In the genomic region with DNA sequence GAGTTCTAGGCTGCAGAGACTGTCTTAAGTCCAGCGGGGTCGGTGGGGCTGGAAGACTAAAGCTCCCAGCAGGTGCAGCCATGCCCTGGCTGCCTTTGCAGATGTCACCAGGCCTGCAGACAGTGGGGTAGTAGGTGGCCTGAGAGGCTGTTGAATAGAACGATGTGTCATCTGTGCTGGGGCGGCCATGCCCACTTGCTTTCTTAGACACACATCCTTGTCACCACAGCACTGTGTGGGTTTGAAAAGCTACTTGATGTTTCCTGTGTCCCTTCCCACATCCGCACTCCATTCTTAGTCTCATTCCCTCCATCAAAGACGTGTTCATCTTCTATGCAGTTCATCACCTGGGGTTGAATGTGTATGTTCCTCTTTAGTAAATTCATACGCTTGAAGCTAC, we compare ENCODE assay signal across 9 cellular contexts.
DNase-seq lines count a peak whose midpoint lies in the region; ATAC-seq, FAIRE-seq and TF ChIP-seq lines count a peak whose summit lies in the region.
"Had no signal": no experiment of that assay in that cellular context is flagged by ENCODE, and none has a peak within 500 bp of the region (broad histone marks: within the 10 kb centered on the region; RNA-seq: fewer than 3 reads in every experiment).

No MANE protein-coding gene starts in this region.

- H3K4me1 ChIP-seq in DND-41 (ENCODE audit: insufficient read depth, low read length) = peaks cover 31% of the 10 kb centered on the region
- peaks cover 2% of the 10 kb centered on the region for H3K4me1 ChIP-seq in endothelial cell of umbilical vein (ENCODE audit: control insufficient read depth, extremely low read depth, insufficient read depth, low read length)
- peaks cover 3 to 77% (median 54%) of the 10 kb centered on the region in 6 donors for H3K4me1 ChIP-seq in spleen
- no peaks in the 10 kb centered on the region for H3K4me1 ChIP-seq in MM.1S (ENCODE audit: low read length)

- peak overlapping the region; percentile 84 for H3K27ac Mint-ChIP-seq in activated CD4-positive, alpha-beta T cell treated with anti-CD3 and anti-CD28 coated beads, Interleukin-2, amount 10 ng/mL, durations not matched to agents 7 days and 5 days

- H3K9ac ChIP-seq in DND-41 (ENCODE audit: low read depth, low read length) (peak overlapping the region; percentile 30; the same call in 1 of the 2 replicates), endothelial cell of umbilical vein (replicated peaks; ENCODE audit: extremely low read depth, insufficient read depth, low read length) (no peak overlapping the region), MM.1S (ENCODE audit: low read length) (no peak overlapping the region)

- intact Hi-C loops in endothelial cell of umbilical vein (cut with micrococcal nuclease) (loop anchor here (2.0 kb wide), 1 partner anchor 44 kb away; no protein-coding TSS in a partner anchor), spleen (cut with DNase I; ENCODE audit: low total_unique reads) (no loop called here)

- peaks cover 4% of the 10 kb centered on the region for H3K9me3 Mint-ChIP-seq in activated CD4-positive, alpha-beta T cell treated with anti-CD3 and anti-CD28 coated beads, Interleukin-2, amount 10 ng/mL, durations not matched to agents 7 days and 5 days

- H3K79me2 ChIP-seq in DND-41 (ENCODE audit: insufficient read depth, low read length) = peaks cover 19% of the 10 kb centered on the region
- no peaks in the 10 kb centered on the region for H3K79me2 ChIP-seq in endothelial cell of umbilical vein (ENCODE audit: control insufficient read depth, insufficient read depth, low read length)
- no peaks in the 10 kb centered on the region for H3K79me2 ChIP-seq in MM.1S (ENCODE audit: low read length)

- no peaks in the 10 kb centered on the region for H3K27me3 ChIP-seq in DND-41 (ENCODE audit: insufficient read depth, low read length, poor library complexity)
- H3K27me3 ChIP-seq in endothelial cell of umbilical vein (ENCODE audit: control insufficient read depth in 2 of 2, insufficient read depth in 2 of 2, low read length in 2 of 2) = no peaks in the 10 kb centered on the region
- H3K27me3 ChIP-seq in spleen (replicated peaks in 1 of 7) = no peaks in the 10 kb centered on the region
- no peaks in the 10 kb centered on the region for H3K27me3 ChIP-seq in MM.1S (replicated peaks; ENCODE audit: insufficient read depth, low read length)

- no peaks in the 10 kb centered on the region for H3K36me3 Mint-ChIP-seq in activated CD4-positive, alpha-beta T cell treated with anti-CD3 and anti-CD28 coated beads, Interleukin-2, amount 10 ng/mL, durations not matched to agents 7 days and 5 days (ENCODE audit: low read depth)

- H3K9me1 ChIP-seq in endothelial cell of umbilical vein (replicated peaks; ENCODE audit: control insufficient read depth, extremely low read depth, insufficient read depth, low read length) = no peaks in the 10 kb centered on the region

- BruUV-seq in endothelial cell of umbilical vein (replicated peaks; lab: Mats Ljungman, UMichigan) = no TSS peak

- dilution Hi-C loops in endothelial cell of umbilical vein (cut with MboI; ENCODE audit: extremely low pct_ligation_motif_present, low sequenced_read_pairs) = no loop called here

- H3K27ac ChIP-seq in DND-41 (ENCODE audit: low read length) (peak overlapping the region; percentile 77), endothelial cell of umbilical vein (ENCODE audit: insufficient read depth, low read depth, low read length) (no peak overlapping the region), spleen (peak overlapping the region in 7 of 8 donors; percentile 46 to 76 (median 66)), MM.1S (ENCODE audit: low read length) (no peak overlapping the region)

- peaks cover 22% of the 10 kb centered on the region for H4K20me1 ChIP-seq in DND-41 (ENCODE audit: insufficient read depth, low read length)
- no peaks in the 10 kb centered on the region for H4K20me1 ChIP-seq in endothelial cell of umbilical vein (replicated peaks; ENCODE audit: control insufficient read depth, extremely low read depth, insufficient read depth, low read length)
- no peaks in the 10 kb centered on the region for H4K20me1 ChIP-seq in MM.1S (ENCODE audit: insufficient read depth, low read length)

- POLR2A ChIA-PET in activated CD4-positive, alpha-beta T cell treated with anti-CD3 and anti-CD28 coated beads, Interleukin-2, amount 10 ng/mL, durations not matched to agents 7 days and 5 days (lab: Charles Lee) = no interaction called here
- POLR2A ChIA-PET in endothelial cell of umbilical vein (lab: Charles Lee) = no interaction called here

- no peaks in the 10 kb centered on the region for H3K27me3 Mint-ChIP-seq in activated CD4-positive, alpha-beta T cell treated with anti-CD3 and anti-CD28 coated beads, Interleukin-2, amount 10 ng/mL, durations not matched to agents 7 days and 5 days

- DNase-seq in DND-41 (peak; percentile 90), endothelial cell of umbilical vein (ENCODE audit: low read depth, low spot score) (no peak), spleen (no peak), MM.1S (no peak), NCI-H1105 treated with DMSO at 0.1 percent for 48 hours (lab: John Stamatoyannopoulos, UW) (no peak)
- DNase-seq in activated CD4-positive, alpha-beta T cell treated with anti-CD3 and anti-CD28 coated beads, Interleukin-2, amount 10 ng/mL, durations not matched to agents 7 days and 5 days = peak; percentile 66
- DNase-seq: nephron progenitor cell had no signal

- H3K9me2 ChIP-seq in MM.1S (replicated peaks; ENCODE audit: insufficient read depth, low read length) = no peaks in the 10 kb centered on the region

- no peak overlapping the region for H2AFZ ChIP-seq in DND-41 (ENCODE audit: low read depth, low read length)
- H2AFZ ChIP-seq in endothelial cell of umbilical vein (ENCODE audit: low read depth, low read length) = peak overlapping the region; percentile 48
- no peak overlapping the region for H2AFZ ChIP-seq in MM.1S (ENCODE audit: low read length)

- CTCF ChIA-PET in activated CD4-positive, alpha-beta T cell treated with anti-CD3 and anti-CD28 coated beads, Interleukin-2, amount 10 ng/mL, durations not matched to agents 7 days and 5 days (lab: Charles Lee) = no interaction called here
- CTCF ChIA-PET in endothelial cell of umbilical vein (lab: Charles Lee) = interaction anchor here (1.5 kb wide), 2 partner anchors 15 to 59 kb away, joined by 3 to 4 read pairs; no protein-coding TSS in a partner anchor

- FAIRE-seq in endothelial cell of umbilical vein (lab: Jason Lieb, UNC) = no peak

- H3K36me3 ChIP-seq in DND-41 (ENCODE audit: insufficient read depth, low read length) (peaks cover 37% of the 10 kb centered on the region), endothelial cell of umbilical vein (ENCODE audit: control insufficient read depth in 2 of 2, extremely low read depth in 1 of 2, insufficient read depth in 2 of 2, low read length in 2 of 2) (no peaks in the 10 kb centered on the region), spleen (peaks cover 0 to 27% (median 2%) of the 10 kb centered on the region in 6 donors), MM.1S (replicated peaks; ENCODE audit: insufficient read depth, low read length) (no peaks in the 10 kb centered on the region)

- H3K4me2 ChIP-seq in DND-41 (ENCODE audit: insufficient read depth, low read length) = peak overlapping the region; percentile 58
- H3K4me2 ChIP-seq in endothelial cell of umbilical vein (ENCODE audit: insufficient read depth, low read length) = no peak overlapping the region
- no peak overlapping the region for H3K4me2 ChIP-seq in MM.1S (ENCODE audit: low read depth, low read length)

- ATAC-seq in DND-41 (ENCODE audit: insufficient read depth, low read depth) = peak; percentile 98
- no peak for ATAC-seq in GM21526 (IDR thresholded peaks at IDR 0.05; ENCODE audit: low FRiP score, unreplicated experiment)
- no peak for ATAC-seq in GM21528 (IDR thresholded peaks at IDR 0.05; ENCODE audit: low FRiP score, unreplicated experiment)

- WGBS in spleen, 5 donors = 36 to 60% (median 56%) methylated on average over 5 to 7 of the region's 7 CpGs

- no peak overlapping the region for H3K4me3 Mint-ChIP-seq in activated CD4-positive, alpha-beta T cell treated with anti-CD3 and anti-CD28 coated beads, Interleukin-2, amount 10 ng/mL, durations not matched to agents 7 days and 5 days
- H3K4me3 Mint-ChIP-seq: nephron progenitor cell had no signal

- TF ChIP-seq POLR2A in endothelial cell of umbilical vein (IDR thresholded peaks at IDR 0.05; ENCODE audit: low read depth, low read length) (no peak), spleen (IDR thresholded peaks at IDR 0.05) (no peak)

- H3F3A ChIP-seq in MM.1S (ENCODE audit: insufficient read depth, low read length) = no peaks in the 10 kb centered on the region

- H3K4me1 Mint-ChIP-seq in activated CD4-positive, alpha-beta T cell treated with anti-CD3 and anti-CD28 coated beads, Interleukin-2, amount 10 ng/mL, durations not matched to agents 7 days and 5 days = peaks cover 19% of the 10 kb centered on the region

- H3K9me3 ChIP-seq in DND-41 (ENCODE audit: insufficient read depth, low read length, severe bottlenecking) (peaks cover 7% of the 10 kb centered on the region), endothelial cell of umbilical vein (replicated peaks; ENCODE audit: control insufficient read depth, insufficient read depth, low read length) (no peaks in the 10 kb centered on the region), spleen (peaks cover 0 to 10% (median 0%) of the 10 kb centered on the region in 8 donors), MM.1S (replicated peaks; ENCODE audit: insufficient read depth, low read length) (no peaks in the 10 kb centered on the region)

- H3K4me3 ChIP-seq in DND-41 (ENCODE audit: low read depth in 1 of 2, low read length in 2 of 2) = peak overlapping the region in 1 of 2 experiments; percentile 1; a peak in 1 of 4 replicates
- H3K4me3 ChIP-seq in endothelial cell of umbilical vein (replicated peaks in 1 of 3; ENCODE audit: insufficient read depth in 1 of 3, low read depth in 1 of 3, low read length in 3 of 3) = no peak overlapping the region
- no peak overlapping the region for H3K4me3 ChIP-seq in spleen
- no peak overlapping the region for H3K4me3 ChIP-seq in MM.1S (ENCODE audit: low read length)

- TF ChIP-seq CTCF in DND-41 (IDR thresholded peaks at IDR 0.05; ENCODE audit: borderline replicate concordance, extremely low read depth, low read length, poor library complexity, severe bottlenecking) (no peak), endothelial cell of umbilical vein (IDR thresholded peaks at IDR 0.05; ENCODE audit: extremely low read depth in 1 of 2, insufficient read depth in 1 of 2, low read depth in 1 of 2, low read length in 2 of 2) (no peak), spleen (IDR thresholded peaks at IDR 0.05 in 8 of 11, conservative IDR thresholded peaks at IDR 0.05 in 3 of 11) (no peak), MM.1S (IDR thresholded peaks at IDR 0.05; ENCODE audit: low read length) (no peak)

TF ChIP-seq in endothelial cell of umbilical vein, 7 proteins besides CTCF, POLR2A, EP300 and RAD21 (continues in another document):
- no peak for TF ChIP-seq FOS (IDR thresholded peaks at IDR 0.05; ENCODE audit: borderline replicate concordance, insufficient read depth, low read length)
- TF ChIP-seq POLR2AphosphoS5 (IDR thresholded peaks at IDR 0.05; ENCODE audit: insufficient read depth, low read depth, low read length) = no peak
- TF ChIP-seq, protein P1, sequence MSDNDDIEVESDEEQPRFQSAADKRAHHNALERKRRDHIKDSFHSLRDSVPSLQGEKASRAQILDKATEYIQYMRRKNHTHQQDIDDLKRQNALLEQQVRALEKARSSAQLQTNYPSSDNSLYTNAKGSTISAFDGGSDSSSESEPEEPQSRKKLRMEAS (IDR thresholded peaks at IDR 0.05; ENCODE audit: insufficient read depth, insufficient read length) = no peak

Comparison
In these comparisons a context has a peak if more than half of its experiments do, and no peak if none do; other contexts are left out.
1. DNase-seq: peak in DND-41 (single experiment) and activated CD4-positive, alpha-beta T cell treated with anti-CD3 and anti-CD28 coated beads, Interleukin-2, amount 10 ng/mL, durations not matched to agents 7 days and 5 days (single experiment); none in endothelial cell of umbilical vein (single experiment), spleen (single experiment), MM.1S (single experiment) and NCI-H1105 treated with DMSO at 0.1 percent for 48 hours (single experiment).
2. H3K27ac ChIP-seq: peak in DND-41 (single experiment) and spleen (7 of 8); none in endothelial cell of umbilical vein (single experiment) and MM.1S (single experiment).